24 cellular contexts compared by ENCODE assay signal in genomic region chr9:84278131-84278530, GRCh38.
DNase-seq lines count a peak whose midpoint lies in the region; ATAC-seq, FAIRE-seq and TF ChIP-seq lines count a peak whose summit lies in the region.
"Had no signal": no experiment of that assay in that cellular context is flagged by ENCODE, and none has a peak within 500 bp of the region (broad histone marks: within the 10 kb centered on the region; RNA-seq: fewer than 3 reads in every experiment).

No MANE protein-coding gene starts in this region.

- no TSS peak for BruUV-seq in PC-3 (replicated peaks; lab: Mats Ljungman, UMichigan)

- ATAC-seq in PC-3 = no peak
- ATAC-seq in HG03095 (IDR thresholded peaks at IDR 0.05; ENCODE audit: unreplicated experiment) = no peak
- no peak for ATAC-seq in CD4-positive, alpha-beta T cell (ENCODE audit: poor library complexity)
- ATAC-seq: WTC11 had no signal

- no peaks in the 10 kb centered on the region for H3F3A ChIP-seq in PC-3 (ENCODE audit: low read length, unreplicated experiment)

- no peaks in the 10 kb centered on the region for H3K36me3 Mint-ChIP-seq in CD4-positive, alpha-beta T cell (ENCODE audit: low read depth)
- H3K36me3 Mint-ChIP-seq: WTC11 had no signal

- peak overlapping the region; percentile 66; the same call in 1 of the 2 replicates for H3K4me2 ChIP-seq in PC-3 (ENCODE audit: low read length)
- no peak overlapping the region for H3K4me2 ChIP-seq in Karpas-422 (ENCODE audit: low read depth, low read length, poor library complexity, severe bottlenecking)
- H3K4me2 ChIP-seq: SK-N-SH had no signal

- H3K9me2 ChIP-seq in PC-3 (replicated peaks; ENCODE audit: low read length) (no peaks in the 10 kb centered on the region), Karpas-422 (replicated peaks; ENCODE audit: insufficient read depth, low read length) (no peaks in the 10 kb centered on the region)
- H3K9me2 ChIP-seq: SK-N-SH had no signal

- H3K4me3 ChIP-seq in PC-3 (ENCODE audit: low read length) (no peak overlapping the region), bronchial epithelial cell (ENCODE audit: low read depth, low read length) (no peak overlapping the region), Karpas-422 (ENCODE audit: low read length) (no peak overlapping the region)
- H3K4me3 ChIP-seq: lower lobe of right lung had no signal

- no peak overlapping the region for H2AFZ ChIP-seq in PC-3 (ENCODE audit: low read length)
- H2AFZ ChIP-seq in Karpas-422 (ENCODE audit: low read length) = no peak overlapping the region

- no peak overlapping the region for H3K9ac ChIP-seq in PC-3 (ENCODE audit: low read length)
- H3K9ac ChIP-seq in Karpas-422 (ENCODE audit: low read length) = no peak overlapping the region
- H3K9ac ChIP-seq: SK-N-SH had no signal

- H3K4me3 Mint-ChIP-seq in CD4-positive, alpha-beta T cell = no peak overlapping the region
- H3K4me3 Mint-ChIP-seq: WTC11 had no signal

- H3K9me3 ChIP-seq in PC-3 (ENCODE audit: low read length) (no peaks in the 10 kb centered on the region), Karpas-422 (ENCODE audit: low read length) (no peaks in the 10 kb centered on the region)
- H3K9me3 ChIP-seq in CD4-positive, alpha-beta T cell (ENCODE audit: control insufficient read depth, low read length) = no peaks in the 10 kb centered on the region
- H3K9me3 ChIP-seq: lower lobe of right lung, SK-N-SH had no signal

- H3K36me3 ChIP-seq in PC-3 (ENCODE audit: low read depth, low read length) (no peaks in the 10 kb centered on the region), bronchial epithelial cell (ENCODE audit: control insufficient read depth, insufficient read depth, low read length) (no peaks in the 10 kb centered on the region), Karpas-422 (ENCODE audit: insufficient read depth, low read length) (no peaks in the 10 kb centered on the region)
- H3K36me3 ChIP-seq: lower lobe of right lung had no signal

- POLR2A ChIA-PET in PC-3 (lab: Charles Lee; ENCODE audit: unreplicated experiment) = no interaction called here
- POLR2A ChIA-PET in CD4-positive, alpha-beta T cell (lab: Charles Lee) = no interaction called here

- no peak for TF ChIP-seq CTCF in PC-3 (conservative IDR thresholded peaks at IDR 0.05; ENCODE audit: low read depth, low read length)
- no peak for TF ChIP-seq CTCF in bronchial epithelial cell (IDR thresholded peaks at IDR 0.05; ENCODE audit: insufficient read depth, low read length, severe bottlenecking)
- no peak for TF ChIP-seq CTCF in CD4-positive, alpha-beta T cell (IDR thresholded peaks at IDR 0.05)

- DNase-seq in EL = peak; percentile 21
- peak; percentile 46 for DNase-seq in PC-3
- peak; percentile 44 for DNase-seq in bronchial epithelial cell (ENCODE audit: low read depth)
- peak; percentile 48 to 51 for DNase-seq in lung microvascular endothelial cell (ENCODE audit: low read depth in 2 of 2)
- DNase-seq in Karpas-422 = no peak
- DNase-seq in CD4-positive, alpha-beta T cell = no peak
- no peak for DNase-seq in KBM-7
- DNase-seq: activated CD4-positive, alpha-beta T cell treated with anti-CD3 and anti-CD28 coated beads, Interleukin-2, amount 50 U/mL, for 48 hours; activated gamma-delta T cell; activated T-cell treated with anti-CD3 and anti-CD28 coated beads for 4 hours; DND-41; hypothalamus; lower lobe of right lung; NCI-H1436 treated with DMSO at 0.1 percent for 48 hours; NCI-H510A treated with DMSO at 0.1 percent for 48 hours; SK-N-SH; substantia nigra had no signal

- intact Hi-C loops in PC-3 (cut with micrococcal nuclease) = no loop called here
- intact Hi-C loops in CD4-positive, alpha-beta T cell (cut with DNase I, micrococcal nuclease) = no loop called here

- H3K27ac Mint-ChIP-seq in CD4-positive, alpha-beta T cell = no peak overlapping the region
- H3K27ac Mint-ChIP-seq: progenitor cell of endocrine pancreas, WTC11 had no signal

- no peak for FAIRE-seq in bronchial epithelial cell (lab: Jason Lieb, UNC)
- FAIRE-seq: endothelial cell of umbilical vein, islet of Langerhans had no signal

- H3K27me3 Mint-ChIP-seq in CD4-positive, alpha-beta T cell = peaks cover 39% of the 10 kb centered on the region

- in situ Hi-C loops in KBM-7 (cut with MboI; ENCODE audit: low pct_unique_long_range_greater_than_20kb, low sequenced_read_pairs) = no loop called here

- no peaks in the 10 kb centered on the region for H3K27me3 ChIP-seq in PC-3 (ENCODE audit: low read length)
- H3K27me3 ChIP-seq in bronchial epithelial cell (ENCODE audit: control insufficient read depth, insufficient read depth, low read length) = no peaks in the 10 kb centered on the region
- H3K27me3 ChIP-seq in Karpas-422 (ENCODE audit: low read length) = no peaks in the 10 kb centered on the region
- H3K27me3 ChIP-seq in CD4-positive, alpha-beta T cell (ENCODE audit: control insufficient read depth, insufficient read depth, low read length) = peaks cover 13% of the 10 kb centered on the region

- H3K79me2 ChIP-seq in PC-3 (ENCODE audit: low read length) = no peaks in the 10 kb centered on the region
- no peaks in the 10 kb centered on the region for H3K79me2 ChIP-seq in Karpas-422 (ENCODE audit: low read length)

- H3K9me3 Mint-ChIP-seq in CD4-positive, alpha-beta T cell = no peaks in the 10 kb centered on the region
- H3K9me3 Mint-ChIP-seq: WTC11 had no signal

- peak overlapping the region; percentile 73 for H3K27ac ChIP-seq in PC-3 (ENCODE audit: low read length)
- no peak overlapping the region for H3K27ac ChIP-seq in Karpas-422 (ENCODE audit: low read length)
- no peak overlapping the region for H3K27ac ChIP-seq in CD4-positive, alpha-beta T cell (ENCODE audit: low read depth, low read length)
- H3K27ac ChIP-seq: foreskin keratinocyte, HL-60, lower lobe of right lung had no signal

- H3K4me1 ChIP-seq in PC-3 (ENCODE audit: insufficient read depth, low read length) (peaks cover 18% of the 10 kb centered on the region), Karpas-422 (ENCODE audit: low read length) (no peaks in the 10 kb centered on the region)
- H3K4me1 ChIP-seq: foreskin keratinocyte, lower lobe of right lung had no signal

- H4K20me1 ChIP-seq in PC-3 (ENCODE audit: low read length) = no peaks in the 10 kb centered on the region
- no peaks in the 10 kb centered on the region for H4K20me1 ChIP-seq in Karpas-422 (ENCODE audit: insufficient read depth, low read depth, low read length)

- CTCF ChIA-PET in PC-3 (lab: Charles Lee) = interaction anchor here (0.6 kb wide), 1 partner anchor 84 kb away, joined by 3 read pairs; no protein-coding TSS in a partner anchor
- CTCF ChIA-PET in CD4-positive, alpha-beta T cell (lab: Charles Lee) = no interaction called here

- H3K4me1 Mint-ChIP-seq in CD4-positive, alpha-beta T cell (ENCODE audit: low read depth) = no peaks in the 10 kb centered on the region

Comparison
In these comparisons a context has a peak if more than half of its experiments do, and no peak if none do; other contexts are left out.
1. DNase-seq: peak in EL (single experiment), PC-3 (single experiment), bronchial epithelial cell (single experiment) and lung microvascular endothelial cell (2 of 2); none in Karpas-422 (single experiment), CD4-positive, alpha-beta T cell (0 of 10) and KBM-7 (single experiment).